In genomic region chr16:67966549-67967182, GRCh38 we compare ENCODE assay signal across 1 cellular context.
TF ChIP-seq lines count a peak whose summit lies in the region.

No MANE protein-coding gene starts in this region.

TF ChIP-seq in HepG2, 621 proteins besides CTCF, POLR2A, EP300 and RAD21 (continued from another document and continues in another):
- TF ChIP-seq, protein P1, sequence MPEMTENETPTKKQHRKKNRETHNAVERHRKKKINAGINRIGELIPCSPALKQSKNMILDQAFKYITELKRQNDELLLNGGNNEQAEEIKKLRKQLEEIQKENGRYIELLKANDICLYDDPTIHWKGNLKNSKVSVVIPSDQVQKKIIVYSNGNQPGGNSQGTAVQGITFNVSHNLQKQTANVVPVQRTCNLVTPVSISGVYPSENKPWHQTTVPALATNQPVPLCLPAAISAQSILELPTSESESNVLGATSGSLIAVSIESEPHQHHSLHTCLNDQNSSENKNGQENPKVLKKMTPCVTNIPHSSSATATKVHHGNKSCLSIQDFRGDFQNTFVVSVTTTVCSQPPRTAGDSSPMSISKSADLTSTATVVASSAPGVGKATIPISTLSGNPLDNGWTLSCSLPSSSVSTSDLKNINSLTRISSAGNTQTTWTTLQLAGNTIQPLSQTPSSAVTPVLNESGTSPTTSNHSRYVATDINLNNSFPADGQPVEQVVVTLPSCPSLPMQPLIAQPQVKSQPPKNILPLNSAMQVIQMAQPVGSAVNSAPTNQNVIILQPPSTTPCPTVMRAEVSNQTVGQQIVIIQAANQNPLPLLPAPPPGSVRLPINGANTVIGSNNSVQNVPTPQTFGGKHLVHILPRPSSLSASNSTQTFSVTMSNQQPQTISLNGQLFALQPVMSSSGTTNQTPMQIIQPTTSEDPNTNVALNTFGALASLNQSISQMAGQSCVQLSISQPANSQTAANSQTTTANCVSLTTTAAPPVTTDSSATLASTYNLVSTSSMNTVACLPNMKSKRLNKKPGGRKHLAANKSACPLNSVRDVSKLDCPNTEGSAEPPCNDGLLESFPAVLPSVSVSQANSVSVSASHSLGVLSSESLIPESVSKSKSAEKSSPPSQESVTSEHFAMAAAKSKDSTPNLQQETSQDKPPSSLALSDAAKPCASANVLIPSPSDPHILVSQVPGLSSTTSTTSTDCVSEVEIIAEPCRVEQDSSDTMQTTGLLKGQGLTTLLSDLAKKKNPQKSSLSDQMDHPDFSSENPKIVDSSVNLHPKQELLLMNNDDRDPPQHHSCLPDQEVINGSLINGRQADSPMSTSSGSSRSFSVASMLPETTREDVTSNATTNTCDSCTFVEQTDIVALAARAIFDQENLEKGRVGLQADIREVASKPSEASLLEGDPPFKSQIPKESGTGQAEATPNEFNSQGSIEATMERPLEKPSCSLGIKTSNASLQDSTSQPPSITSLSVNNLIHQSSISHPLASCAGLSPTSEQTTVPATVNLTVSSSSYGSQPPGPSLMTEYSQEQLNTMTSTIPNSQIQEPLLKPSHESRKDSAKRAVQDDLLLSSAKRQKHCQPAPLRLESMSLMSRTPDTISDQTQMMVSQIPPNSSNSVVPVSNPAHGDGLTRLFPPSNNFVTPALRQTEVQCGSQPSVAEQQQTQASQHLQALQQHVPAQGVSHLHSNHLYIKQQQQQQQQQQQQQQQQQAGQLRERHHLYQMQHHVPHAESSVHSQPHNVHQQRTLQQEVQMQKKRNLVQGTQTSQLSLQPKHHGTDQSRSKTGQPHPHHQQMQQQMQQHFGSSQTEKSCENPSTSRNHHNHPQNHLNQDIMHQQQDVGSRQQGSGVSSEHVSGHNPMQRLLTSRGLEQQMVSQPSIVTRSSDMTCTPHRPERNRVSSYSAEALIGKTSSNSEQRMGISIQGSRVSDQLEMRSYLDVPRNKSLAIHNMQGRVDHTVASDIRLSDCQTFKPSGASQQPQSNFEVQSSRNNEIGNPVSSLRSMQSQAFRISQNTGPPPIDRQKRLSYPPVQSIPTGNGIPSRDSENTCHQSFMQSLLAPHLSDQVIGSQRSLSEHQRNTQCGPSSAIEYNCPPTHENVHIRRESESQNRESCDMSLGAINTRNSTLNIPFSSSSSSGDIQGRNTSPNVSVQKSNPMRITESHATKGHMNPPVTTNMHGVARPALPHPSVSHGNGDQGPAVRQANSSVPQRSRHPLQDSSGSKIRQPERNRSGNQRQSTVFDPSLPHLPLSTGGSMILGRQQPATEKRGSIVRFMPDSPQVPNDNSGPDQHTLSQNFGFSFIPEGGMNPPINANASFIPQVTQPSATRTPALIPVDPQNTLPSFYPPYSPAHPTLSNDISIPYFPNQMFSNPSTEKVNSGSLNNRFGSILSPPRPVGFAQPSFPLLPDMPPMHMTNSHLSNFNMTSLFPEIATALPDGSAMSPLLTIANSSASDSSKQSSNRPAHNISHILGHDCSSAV (CRISPR knock-in tag; IDR thresholded peaks at IDR 0.05; ENCODE audit: borderline replicate concordance): no peak
- no peak for TF ChIP-seq ZUFSP (CRISPR knock-in tag; IDR thresholded peaks at IDR 0.05; ENCODE audit: borderline replicate concordance)
- peak; percentile 51; the same call in 1 of the 2 replicates for TF ChIP-seq ZKSCAN5 (CRISPR knock-in tag; IDR thresholded peaks at IDR 0.05)
- no peak for TF ChIP-seq NFYB (CRISPR knock-in tag; IDR thresholded peaks at IDR 0.05)
- no peak for TF ChIP-seq MLXIP (CRISPR knock-in tag; IDR thresholded peaks at IDR 0.05; ENCODE audit: borderline replicate concordance)
- TF ChIP-seq FIP1L1 (IDR thresholded peaks at IDR 0.05; ENCODE audit: borderline replicate concordance, insufficient read depth, low read depth, low read length): no peak
- no peak for TF ChIP-seq ZNF652 (CRISPR knock-in tag; IDR thresholded peaks at IDR 0.05; ENCODE audit: borderline replicate concordance, low read depth)
- TF ChIP-seq, protein P2, sequence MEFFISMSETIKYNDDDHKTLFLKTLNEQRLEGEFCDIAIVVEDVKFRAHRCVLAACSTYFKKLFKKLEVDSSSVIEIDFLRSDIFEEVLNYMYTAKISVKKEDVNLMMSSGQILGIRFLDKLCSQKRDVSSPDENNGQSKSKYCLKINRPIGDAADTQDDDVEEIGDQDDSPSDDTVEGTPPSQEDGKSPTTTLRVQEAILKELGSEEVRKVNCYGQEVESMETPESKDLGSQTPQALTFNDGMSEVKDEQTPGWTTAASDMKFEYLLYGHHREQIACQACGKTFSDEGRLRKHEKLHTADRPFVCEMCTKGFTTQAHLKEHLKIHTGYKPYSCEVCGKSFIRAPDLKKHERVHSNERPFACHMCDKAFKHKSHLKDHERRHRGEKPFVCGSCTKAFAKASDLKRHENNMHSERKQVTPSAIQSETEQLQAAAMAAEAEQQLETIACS (CRISPR knock-in tag; IDR thresholded peaks at IDR 0.05): no peak
- TF ChIP-seq, protein P3, sequence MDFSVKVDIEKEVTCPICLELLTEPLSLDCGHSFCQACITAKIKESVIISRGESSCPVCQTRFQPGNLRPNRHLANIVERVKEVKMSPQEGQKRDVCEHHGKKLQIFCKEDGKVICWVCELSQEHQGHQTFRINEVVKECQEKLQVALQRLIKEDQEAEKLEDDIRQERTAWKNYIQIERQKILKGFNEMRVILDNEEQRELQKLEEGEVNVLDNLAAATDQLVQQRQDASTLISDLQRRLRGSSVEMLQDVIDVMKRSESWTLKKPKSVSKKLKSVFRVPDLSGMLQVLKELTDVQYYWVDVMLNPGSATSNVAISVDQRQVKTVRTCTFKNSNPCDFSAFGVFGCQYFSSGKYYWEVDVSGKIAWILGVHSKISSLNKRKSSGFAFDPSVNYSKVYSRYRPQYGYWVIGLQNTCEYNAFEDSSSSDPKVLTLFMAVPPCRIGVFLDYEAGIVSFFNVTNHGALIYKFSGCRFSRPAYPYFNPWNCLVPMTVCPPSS (IDR thresholded peaks at IDR 0.05): no peak
- TF ChIP-seq HES4 (CRISPR knock-in tag; IDR thresholded peaks at IDR 0.05; ENCODE audit: borderline replicate concordance): no peak; the same call in 1 of the 2 replicates
- 0 out of 2 replicates have a peak, but pooled peaks have one; percentile 72 for TF ChIP-seq GLI4 (CRISPR knock-in tag; IDR thresholded peaks at IDR 0.05; ENCODE audit: borderline replicate concordance)
- no peak; the same call in 1 of the 2 replicates for TF ChIP-seq PITX1 (CRISPR knock-in tag; IDR thresholded peaks at IDR 0.05)
- TF ChIP-seq ATF1 (CRISPR knock-in tag; IDR thresholded peaks at IDR 0.05): no peak
- no peak for TF ChIP-seq ARNT (IDR thresholded peaks at IDR 0.05)
- TF ChIP-seq MAFG (CRISPR knock-in tag; IDR thresholded peaks at IDR 0.05): no peak
- TF ChIP-seq HNF1A (IDR thresholded peaks at IDR 0.05; ENCODE audit: low read depth): no peak
- peak; percentile 42; the same call in 1 of the 2 replicates for TF ChIP-seq HNF1A (CRISPR knock-in tag; IDR thresholded peaks at IDR 0.05; ENCODE audit: borderline replicate concordance)
- TF ChIP-seq GABPB1 (CRISPR knock-in tag; IDR thresholded peaks at IDR 0.05): 0 out of 2 replicates have a peak, but pooled peaks have one; percentile 4
- no peak for TF ChIP-seq ZNF205 (CRISPR knock-in tag; IDR thresholded peaks at IDR 0.05)
- no peak for TF ChIP-seq DZIP1 (CRISPR knock-in tag; IDR thresholded peaks at IDR 0.05)
- peak; percentile 51; the same call in 1 of the 2 replicates for TF ChIP-seq MYC (CRISPR knock-in tag; IDR thresholded peaks at IDR 0.05; ENCODE audit: borderline replicate concordance)
- TF ChIP-seq THYN1 (CRISPR knock-in tag; IDR thresholded peaks at IDR 0.05; ENCODE audit: borderline replicate concordance, low read depth): no peak
- TF ChIP-seq CCAR2 (optimal IDR thresholded peaks at IDR 0.05; ENCODE audit: low read depth, low read length): no peak
- TF ChIP-seq DRAP1 (CRISPR knock-in tag; IDR thresholded peaks at IDR 0.05): peak; percentile 65
- TF ChIP-seq, protein P4, sequence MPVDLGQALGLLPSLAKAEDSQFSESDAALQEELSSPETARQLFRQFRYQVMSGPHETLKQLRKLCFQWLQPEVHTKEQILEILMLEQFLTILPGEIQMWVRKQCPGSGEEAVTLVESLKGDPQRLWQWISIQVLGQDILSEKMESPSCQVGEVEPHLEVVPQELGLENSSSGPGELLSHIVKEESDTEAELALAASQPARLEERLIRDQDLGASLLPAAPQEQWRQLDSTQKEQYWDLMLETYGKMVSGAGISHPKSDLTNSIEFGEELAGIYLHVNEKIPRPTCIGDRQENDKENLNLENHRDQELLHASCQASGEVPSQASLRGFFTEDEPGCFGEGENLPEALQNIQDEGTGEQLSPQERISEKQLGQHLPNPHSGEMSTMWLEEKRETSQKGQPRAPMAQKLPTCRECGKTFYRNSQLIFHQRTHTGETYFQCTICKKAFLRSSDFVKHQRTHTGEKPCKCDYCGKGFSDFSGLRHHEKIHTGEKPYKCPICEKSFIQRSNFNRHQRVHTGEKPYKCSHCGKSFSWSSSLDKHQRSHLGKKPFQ (CRISPR knock-in tag; IDR thresholded peaks at IDR 0.05; ENCODE audit: insufficient replicate concordance): no peak
- TF ChIP-seq ZNF224 (CRISPR knock-in tag; IDR thresholded peaks at IDR 0.05): no peak
- no peak for TF ChIP-seq ZNF10 (CRISPR knock-in tag; IDR thresholded peaks at IDR 0.05; ENCODE audit: borderline replicate concordance, low read depth)
